Comparison of ENCODE assay signal across 17 cellular contexts in the genomic region with DNA sequence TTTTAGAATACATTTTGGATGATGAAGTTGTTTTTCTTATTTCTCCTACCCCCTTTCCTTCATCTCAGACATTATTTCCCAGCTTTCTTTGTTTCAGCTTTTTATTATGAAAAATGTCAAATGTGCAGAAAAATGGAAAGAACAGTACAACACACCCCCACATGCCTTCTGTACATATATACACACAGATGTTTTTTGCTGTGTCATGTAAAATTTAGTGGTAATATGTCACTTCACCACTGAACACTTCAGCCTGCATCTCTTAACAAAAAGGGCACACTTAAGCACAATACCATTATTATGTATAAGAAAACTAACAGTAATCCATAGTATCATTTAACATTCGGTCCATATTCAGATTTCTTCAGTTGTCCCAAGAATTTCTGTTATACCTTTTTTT. TPM values are rescaled to one million over a fixed set of nuclear protein-coding genes. Genes with fewer than 3 reads are reported as not detected.
DNase-seq lines count a peak whose midpoint lies in the region; ATAC-seq, FAIRE-seq and TF ChIP-seq lines count a peak whose summit lies in the region.
"Had no signal": no experiment of that assay in that cellular context is flagged by ENCODE, and none has a peak within 500 bp of the region (broad histone marks: within the 10 kb centered on the region; RNA-seq: fewer than 3 reads in every experiment).

No MANE protein-coding gene starts in this region.

- no peaks in the 10 kb centered on the region for H4K20me1 ChIP-seq in endothelial cell of umbilical vein (replicated peaks; ENCODE audit: control insufficient read depth, extremely low read depth, insufficient read depth, low read length)

- 88% methylated on average over 1 of the region's 1 CpG for WGBS in A549 (ENCODE audit: missing lambda C conversion rate)

- no peaks in the 10 kb centered on the region for H3K79me2 ChIP-seq in endothelial cell of umbilical vein (ENCODE audit: control insufficient read depth, insufficient read depth, low read length)

- no peak for TF ChIP-seq EP300 in A549 (IDR thresholded peaks at IDR 0.05)

- intact Hi-C loops in endothelial cell of umbilical vein (cut with micrococcal nuclease): no loop called here

- H3K9me1 ChIP-seq in endothelial cell of umbilical vein (replicated peaks; ENCODE audit: control insufficient read depth, extremely low read depth, insufficient read depth, low read length): no peaks in the 10 kb centered on the region

- H3K9me3 ChIP-seq in A549 (no peaks in the 10 kb centered on the region), endothelial cell of umbilical vein (replicated peaks; ENCODE audit: control insufficient read depth, insufficient read depth, low read length) (no peaks in the 10 kb centered on the region), Peyer's patch (no peaks in the 10 kb centered on the region)

- peaks cover 51% of the 10 kb centered on the region for H3K36me3 Mint-ChIP-seq in osteocyte (ENCODE audit: unreplicated experiment)

- H3K9me3 Mint-ChIP-seq in osteocyte (ENCODE audit: unreplicated experiment): no peaks in the 10 kb centered on the region

- peak overlapping the region; percentile 95 for H3K27ac Mint-ChIP-seq in osteocyte (ENCODE audit: unreplicated experiment)

- peaks cover 32% of the 10 kb centered on the region for H3K4me1 Mint-ChIP-seq in osteocyte (ENCODE audit: unreplicated experiment)

- H3K27ac ChIP-seq in A549 (no peak overlapping the region), endothelial cell of umbilical vein (ENCODE audit: insufficient read depth, low read depth, low read length) (peak overlapping the region; percentile 51), Peyer's patch (no peak overlapping the region)

- TF ChIP-seq CTCF in A549 (IDR thresholded peaks at IDR 0.05) (no peak), endothelial cell of umbilical vein (IDR thresholded peaks at IDR 0.05; ENCODE audit: extremely low read depth in 1 of 2, insufficient read depth in 1 of 2, low read depth in 1 of 2, low read length in 2 of 2) (no peak), osteocyte (IDR thresholded peaks at IDR 0.05) (no peak), Peyer's patch (IDR thresholded peaks at IDR 0.05) (no peak)

- no peak overlapping the region for H3K4me3 Mint-ChIP-seq in osteocyte (ENCODE audit: unreplicated experiment)

- DNase-seq in A549 (ENCODE audit: low read depth in 1 of 2, low spot score in 1 of 2) (no peak), OCI-M1 (lab: John Stamatoyannopoulos, UW) (peak; percentile 29), endothelial cell of umbilical vein (ENCODE audit: low read depth, low spot score) (no peak), osteocyte (ENCODE audit: extremely low spot score, unreplicated experiment) (no peak), NOMO-1 (lab: John Stamatoyannopoulos, UW; ENCODE audit: unreplicated experiment in 2 of 2) (no peak), Peyer's patch (no peak), SKM-1 (lab: John Stamatoyannopoulos, UW; ENCODE audit: unreplicated experiment) (no peak)
- DNase-seq: DMS79 treated with DMSO at 0.1 percent for 48 hours, KG1, NCI-H1092, NCI-H1694, NCI-H2107, NCI-H526 treated with DMSO at 0.1 percent for 48 hours, SHP77 had no signal

- peak overlapping the region; percentile 64 for H3K9ac ChIP-seq in endothelial cell of umbilical vein (replicated peaks; ENCODE audit: extremely low read depth, insufficient read depth, low read length)

- TF ChIP-seq POLR2A in A549 (IDR thresholded peaks at IDR 0.05; ENCODE audit: low read length) (no peak), endothelial cell of umbilical vein (IDR thresholded peaks at IDR 0.05; ENCODE audit: low read depth, low read length) (no peak), Peyer's patch (IDR thresholded peaks at IDR 0.05) (no peak)

- peaks cover 14% of the 10 kb centered on the region for H3K4me1 ChIP-seq in A549
- peaks cover 4% of the 10 kb centered on the region for H3K4me1 ChIP-seq in endothelial cell of umbilical vein (ENCODE audit: control insufficient read depth, extremely low read depth, insufficient read depth, low read length)
- H3K4me1 ChIP-seq in Peyer's patch: no peaks in the 10 kb centered on the region

- CTCF ChIA-PET in A549 (lab: Yijun Ruan, JAX): no interaction called here
- CTCF ChIA-PET in endothelial cell of umbilical vein (lab: Charles Lee): no interaction called here

- H3K27me3 ChIP-seq in endothelial cell of umbilical vein (ENCODE audit: control insufficient read depth in 2 of 2, insufficient read depth in 2 of 2, low read length in 2 of 2): no peaks in the 10 kb centered on the region
- no peaks in the 10 kb centered on the region for H3K27me3 ChIP-seq in Peyer's patch

- POLR2A ChIA-PET in A549 (lab: Yijun Ruan, JAX): no interaction called here
- POLR2A ChIA-PET in endothelial cell of umbilical vein (lab: Charles Lee): no interaction called here

- H3K4me2 ChIP-seq in A549 (peak overlapping the region; percentile 24; the same call in 1 of the 3 replicates), endothelial cell of umbilical vein (ENCODE audit: insufficient read depth, low read length) (no peak overlapping the region)

- no peak for TF ChIP-seq RAD21 in A549 (conservative IDR thresholded peaks at IDR 0.05 in 1 of 2, IDR thresholded peaks at IDR 0.05 in 1 of 2)

- FAIRE-seq in A549 (lab: Jason Lieb, UNC): peak; percentile 39
- FAIRE-seq in endothelial cell of umbilical vein (lab: Jason Lieb, UNC): no peak
- FAIRE-seq: G401.6, GM12891 had no signal

- H3K4me3 ChIP-seq in A549 (no peak overlapping the region), endothelial cell of umbilical vein (replicated peaks in 1 of 3; ENCODE audit: insufficient read depth in 1 of 3, low read depth in 1 of 3, low read length in 3 of 3) (no peak overlapping the region), Peyer's patch (no peak overlapping the region)

- H3K27me3 Mint-ChIP-seq in osteocyte (ENCODE audit: unreplicated experiment): no peaks in the 10 kb centered on the region

- no peak overlapping the region for H2AFZ ChIP-seq in endothelial cell of umbilical vein (ENCODE audit: low read depth, low read length)

- H3K36me3 ChIP-seq in endothelial cell of umbilical vein (ENCODE audit: control insufficient read depth in 2 of 2, extremely low read depth in 1 of 2, insufficient read depth in 2 of 2, low read length in 2 of 2) (peaks cover 0 to 4% of the 10 kb centered on the region in 2 experiments), Peyer's patch (peaks cover 0 to 10% (median 0%) of the 10 kb centered on the region in 3 donors)

- dilution Hi-C loops in endothelial cell of umbilical vein (cut with MboI; ENCODE audit: extremely low pct_ligation_motif_present, low sequenced_read_pairs): no loop called here

- ATAC-seq in A549 (peak in 1 of 2 experiments; percentile 44; a peak in 2 of 6 replicates), HG02642 (IDR thresholded peaks at IDR 0.05; ENCODE audit: poor library complexity, unreplicated experiment) (no peak)

- no TSS peak for BruUV-seq in endothelial cell of umbilical vein (replicated peaks; lab: Mats Ljungman, UMichigan)

TF ChIP-seq in A549, 52 proteins besides CTCF, POLR2A, EP300 and RAD21:
- TF ChIP-seq HEYL (CRISPR knock-in tag; IDR thresholded peaks at IDR 0.05): no peak
- TF ChIP-seq NFE2L2 (conservative IDR thresholded peaks at IDR 0.05; ENCODE audit: low read length): peak; percentile 78
- TF ChIP-seq MAFK (IDR thresholded peaks at IDR 0.05; ENCODE audit: partially characterized antibody): peak; percentile 96
TF ChIP-seq in A549: peak in this region for 2.

TF ChIP-seq in endothelial cell of umbilical vein, 7 proteins besides CTCF, POLR2A, EP300 and RAD21:
- no peak for TF ChIP-seq JUN (IDR thresholded peaks at IDR 0.05; ENCODE audit: borderline replicate concordance, insufficient read depth, insufficient read length, low read depth)
- peak; percentile 1 for TF ChIP-seq FOS (IDR thresholded peaks at IDR 0.05; ENCODE audit: borderline replicate concordance, insufficient read depth, low read length)

RNA-seq across cellular contexts. Expression of gene OCRL, which starts 37.8 kb away (rescaled TPM):
- polyA plus RNA-seq in A549 (2011; rRNA removed) (49.0 and 51.4 TPM in 2 replicates), A549 (2017; fragmentation: RNase III; extraction: RNeasy Plus Mini Kit Qiagen cat#74134 plus additional on column Dnase treatment) (22.4 to 23.9 TPM (median 22.4 TPM) in 3 replicates), endothelial cell of umbilical vein (14.2 and 14.6 TPM in 2 replicates)
- 11.0 and 14.6 TPM in 2 replicates for polyA plus RNA-seq in A549 (2012; cell fraction: cytosol; rRNA removed)
- polyA plus RNA-seq in A549 (2012; cell fraction: nucleus; rRNA removed): 15.2 and 22.5 TPM in 2 replicates
- 21.2 and 21.5 TPM in 2 replicates for polyA minus RNA-seq in A549 (2011; rRNA and poly(A)+ RNA removed)
- total RNA-seq in endothelial cell of umbilical vein (19.7 and 20.9 TPM in 2 replicates), osteocyte (49.8 and 52.8 TPM in 2 replicates), Peyer's patch (10 to 100 TPM; 19.4 to 33.2 (median 24.5) TPM)
- polyA plus RNA-seq in endothelial cell of umbilical vein (2011; cell fraction: cytosol; rRNA removed): 13.2 and 14.7 TPM in 2 replicates
- 34.1 and 38.6 TPM in 2 replicates for polyA plus RNA-seq in endothelial cell of umbilical vein (2011; cell fraction: nucleus; rRNA removed)
- polyA plus RNA-seq in endothelial cell of umbilical vein (2012): 22.8 and 23.3 TPM in 2 replicates
- polyA minus RNA-seq in endothelial cell of umbilical vein: 27.8 and 30.0 TPM in 2 replicates
- polyA minus RNA-seq in endothelial cell of umbilical vein (2011; cell fraction: cytosol; rRNA and poly(A)+ RNA removed): 8.1 TPM
- polyA minus RNA-seq in endothelial cell of umbilical vein (2011; cell fraction: nucleus; rRNA and poly(A)+ RNA removed): 15.2 and 17.6 TPM in 2 replicates

RNA-seq across cellular contexts. Expression of gene SMARCA1, which starts 54.6 kb away (rescaled TPM):
- polyA plus RNA-seq in A549 (2011; rRNA removed): 63.7 and 77.2 TPM in 2 replicates
- polyA plus RNA-seq in A549 (2012; cell fraction: cytosol; rRNA removed): 11.5 and 12.0 TPM in 2 replicates
- 8.3 and 12.3 TPM in 2 replicates for polyA plus RNA-seq in A549 (2012; cell fraction: nucleus; rRNA removed)
- 56.5 to 72.4 TPM (median 71.8 TPM) in 3 replicates for polyA plus RNA-seq in A549 (2017; fragmentation: RNase III; extraction: RNeasy Plus Mini Kit Qiagen cat#74134 plus additional on column Dnase treatment)
- 15.3 and 15.6 TPM in 2 replicates for polyA minus RNA-seq in A549 (2011; rRNA and poly(A)+ RNA removed)
- total RNA-seq in endothelial cell of umbilical vein: 29.3 and 29.7 TPM in 2 replicates
- polyA plus RNA-seq in endothelial cell of umbilical vein: 5.5 and 8.3 TPM in 2 replicates
- 9.7 and 10.6 TPM in 2 replicates for polyA plus RNA-seq in endothelial cell of umbilical vein (2011; cell fraction: cytosol; rRNA removed)
- polyA plus RNA-seq in endothelial cell of umbilical vein (2011; cell fraction: nucleus; rRNA removed): 12.6 and 16.4 TPM in 2 replicates
- 22.5 and 26.5 TPM in 2 replicates for polyA plus RNA-seq in endothelial cell of umbilical vein (2012)
- 13.4 and 16.8 TPM in 2 replicates for polyA minus RNA-seq in endothelial cell of umbilical vein
- polyA minus RNA-seq in endothelial cell of umbilical vein (2011; cell fraction: cytosol; rRNA and poly(A)+ RNA removed): 0.20 TPM
- 27.8 and 31.6 TPM in 2 replicates for polyA minus RNA-seq in endothelial cell of umbilical vein (2011; cell fraction: nucleus; rRNA and poly(A)+ RNA removed)
- 118 and 121 TPM in 2 replicates for total RNA-seq in osteocyte
- 10 to 100 TPM in 1 of 4 donors, 1 to 10 TPM in 3; 3.9 to 17.3 (median 5.6) TPM for total RNA-seq in Peyer's patch
